ENCODE assay signal across 16 cellular contexts in the genomic region with DNA sequence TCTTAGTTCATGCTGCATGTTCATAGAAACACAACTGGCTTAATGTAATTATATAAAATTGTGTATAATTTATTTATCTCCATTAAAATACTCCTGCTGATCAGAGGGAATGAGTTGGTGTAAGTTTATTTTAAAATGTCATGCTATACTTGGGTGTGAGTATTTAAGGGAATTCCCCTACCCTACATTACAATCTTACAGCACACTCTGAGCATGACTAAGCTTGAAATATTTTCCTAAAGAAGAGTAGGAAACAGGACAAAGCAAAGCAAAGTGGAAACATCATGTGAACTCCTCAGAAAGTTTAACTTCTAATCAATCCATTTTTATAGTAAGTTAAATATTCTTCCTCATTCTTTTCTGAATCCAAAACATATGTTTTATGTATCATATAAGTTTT.
DNase-seq lines count a peak whose midpoint lies in the region; TF ChIP-seq lines count a peak whose summit lies in the region.
"Had no signal": no experiment of that assay in that cellular context is flagged by ENCODE, and none has a peak within 500 bp of the region (broad histone marks: within the 10 kb centered on the region; RNA-seq: fewer than 3 reads in every experiment).

No MANE protein-coding gene starts in this region.

- no peaks in the 10 kb centered on the region for H3K36me3 ChIP-seq in BJ (ENCODE audit: control insufficient read depth, insufficient read depth, low read length)
- no peaks in the 10 kb centered on the region for H3K36me3 ChIP-seq in mammary epithelial cell (ENCODE audit: insufficient read depth, low read length)
- H3K36me3 ChIP-seq in ovary = no peaks in the 10 kb centered on the region

- no peaks in the 10 kb centered on the region for H4K20me1 ChIP-seq in mammary epithelial cell (ENCODE audit: insufficient read depth, low read length)

- CTCF ChIA-PET in BJ (lab: Yijun Ruan, JAX) = no interaction called here
- CTCF ChIA-PET in mammary epithelial cell (lab: Charles Lee; ENCODE audit: low non-redundant PET) = no interaction called here
- CTCF ChIA-PET in activated naive CD4-positive, alpha-beta T cell treated with anti-CD3 and anti-CD28 coated beads for 36 hours (lab: Charles Lee) = no interaction called here

- no peak overlapping the region for H3K9ac ChIP-seq in mammary epithelial cell (ENCODE audit: insufficient read depth, low read length)

- TF ChIP-seq EP300 in ovary (IDR thresholded peaks at IDR 0.05) = no peak

- H3K4me3 ChIP-seq in BJ (ENCODE audit: low read depth, low read length) = no peak overlapping the region
- H3K4me3 ChIP-seq in mammary epithelial cell (replicated peaks in 1 of 3; ENCODE audit: insufficient read depth in 1 of 3, low read depth in 2 of 3, low read length in 3 of 3) = no peak overlapping the region
- no peak overlapping the region for H3K4me3 ChIP-seq in ovary
- H3K4me3 ChIP-seq: testis had no signal

- H3K79me2 ChIP-seq in mammary epithelial cell (ENCODE audit: insufficient read depth, low read length) = no peaks in the 10 kb centered on the region

- TF ChIP-seq POLR2A in ovary (IDR thresholded peaks at IDR 0.05) = no peak

- H3K9me3 ChIP-seq in mammary epithelial cell (replicated peaks; ENCODE audit: insufficient read depth, low read length) (no peaks in the 10 kb centered on the region), ovary (no peaks in the 10 kb centered on the region)
- H3K9me3 ChIP-seq: testis had no signal

- BruUV-seq in mammary epithelial cell (replicated peaks; lab: Mats Ljungman, UMichigan) = no TSS peak

- DNase-seq in BJ (ENCODE audit: low read depth) (peak; percentile 26), NCI-H226 (peak; percentile 64), mammary epithelial cell (peak; percentile 76), glomerular visceral epithelial cell (ENCODE audit: extremely low spot score) (peak; percentile 67), C1 segment of cervical spinal cord (lab: John Stamatoyannopoulos, UW) (no peak), germinal center (ENCODE audit: low spot score) (no peak), ovary (no peak)
- no peak for DNase-seq in activated naive CD4-positive, alpha-beta T cell treated with anti-CD3 and anti-CD28 coated beads for 36 hours
- DNase-seq: activated B cell treated with CpG ODN at 0.5 μM for 24 hours; cortex of kidney; islet precursor cell; MV-4-11; NCI-H2107; NK-92 treated with Interleukin-12 subunit alpha and Interleukin-12 subunit beta, amount 100 ng/mL, for 24 hours; testis had no signal

- H3K27ac ChIP-seq in mammary epithelial cell (ENCODE audit: insufficient read depth, low read depth, low read length) (peak overlapping the region; percentile 97), ovary (no peak overlapping the region)
- H3K27ac ChIP-seq: testis had no signal

- H2AFZ ChIP-seq in mammary epithelial cell (ENCODE audit: low read depth, low read length) = no peak overlapping the region

- no peak for TF ChIP-seq CTCF in BJ (IDR thresholded peaks at IDR 0.05; ENCODE audit: insufficient read depth, low read depth, low read length)
- TF ChIP-seq CTCF in mammary epithelial cell (conservative IDR thresholded peaks at IDR 0.05 in 1 of 2, IDR thresholded peaks at IDR 0.05 in 1 of 2; ENCODE audit: extremely low read depth in 1 of 2, insufficient read depth in 1 of 2, low read depth in 1 of 2, low read length in 2 of 2) = no peak
- TF ChIP-seq CTCF in ovary (IDR thresholded peaks at IDR 0.05) = no peak

- dilution Hi-C loops in mammary epithelial cell (cut with HindIII; ENCODE audit: low sequenced_read_pairs) = no loop called here

- intact Hi-C loops in mammary epithelial cell (cut with micrococcal nuclease) = no loop called here
- intact Hi-C loops in activated naive CD4-positive, alpha-beta T cell treated with anti-CD3 and anti-CD28 coated beads for 36 hours (cut with micrococcal nuclease) = no loop called here
- intact Hi-C loops in ovary (cut with DNase I) = no loop called here

- H3K27me3 ChIP-seq in BJ (ENCODE audit: control insufficient read depth, insufficient read depth, low read length) (no peaks in the 10 kb centered on the region), mammary epithelial cell (ENCODE audit: insufficient read depth, low read length) (no peaks in the 10 kb centered on the region), ovary (no peaks in the 10 kb centered on the region)
- H3K27me3 ChIP-seq: testis had no signal

- peaks cover 2% of the 10 kb centered on the region for H3K9me3 Mint-ChIP-seq in activated naive CD4-positive, alpha-beta T cell treated with anti-CD3 and anti-CD28 coated beads for 36 hours

- no peak overlapping the region for H3K4me3 Mint-ChIP-seq in activated naive CD4-positive, alpha-beta T cell treated with anti-CD3 and anti-CD28 coated beads for 36 hours
- H3K4me3 Mint-ChIP-seq: activated B cell treated with CpG ODN at 0.5 μM for 24 hours had no signal

- H3K4me2 ChIP-seq in mammary epithelial cell (ENCODE audit: insufficient read depth, low read depth, low read length) = peak overlapping the region; percentile 30

- in situ Hi-C loops in mammary epithelial cell (cut with MboI; ENCODE audit: low sequenced_read_pairs in 2 of 2) = no loop called here

- H3K27me3 Mint-ChIP-seq in activated naive CD4-positive, alpha-beta T cell treated with anti-CD3 and anti-CD28 coated beads for 36 hours (ENCODE audit: low read depth) = no peaks in the 10 kb centered on the region
- H3K27me3 Mint-ChIP-seq: activated B cell treated with CpG ODN at 0.5 μM for 24 hours, progenitor cell of endocrine pancreas had no signal

- H3K27ac Mint-ChIP-seq in activated naive CD4-positive, alpha-beta T cell treated with anti-CD3 and anti-CD28 coated beads for 36 hours = no peak overlapping the region
- H3K27ac Mint-ChIP-seq: activated B cell treated with CpG ODN at 0.5 μM for 24 hours, progenitor cell of endocrine pancreas had no signal

- H3K36me3 Mint-ChIP-seq in activated naive CD4-positive, alpha-beta T cell treated with anti-CD3 and anti-CD28 coated beads for 36 hours (ENCODE audit: low read depth) = no peaks in the 10 kb centered on the region

- no peaks in the 10 kb centered on the region for H3K4me1 Mint-ChIP-seq in activated naive CD4-positive, alpha-beta T cell treated with anti-CD3 and anti-CD28 coated beads for 36 hours (ENCODE audit: low read depth)
- H3K4me1 Mint-ChIP-seq: activated B cell treated with CpG ODN at 0.5 μM for 24 hours had no signal

- POLR2A ChIA-PET in BJ (lab: Charles Lee) = no interaction called here

- H3K4me1 ChIP-seq in mammary epithelial cell (ENCODE audit: insufficient read depth, low read length) = peaks cover 14% of the 10 kb centered on the region
- no peaks in the 10 kb centered on the region for H3K4me1 ChIP-seq in ovary (ENCODE audit: insufficient read depth)
- H3K4me1 ChIP-seq: testis had no signal

Comparison
In these comparisons a context has a peak if more than half of its experiments do, and no peak if none do; other contexts are left out.
1. DNase-seq: peak in BJ (single experiment), NCI-H226 (single experiment), mammary epithelial cell (single experiment) and glomerular visceral epithelial cell (single experiment); none in C1 segment of cervical spinal cord (0 of 14), activated naive CD4-positive, alpha-beta T cell treated with anti-CD3 and anti-CD28 coated beads for 36 hours (single experiment), germinal center (single experiment) and ovary (0 of 5).